1 cellular context compared by ENCODE assay signal in genomic region chr16:2251281-2252111, GRCh38.
A peak's percentile ranks its signal among the peaks of the same experiment; 100 is the strongest.
TF ChIP-seq lines count a peak whose summit lies in the region.

Gene ECI1 (minus strand): TSS chr16:2251587. CDS start chr16:2251566, 21 bp downstream.

TF ChIP-seq in K562, 482 proteins besides CTCF, POLR2A, EP300 and RAD21 (continued from another document and continues in another):
- TF ChIP-seq TSHZ1 (CRISPR knock-in tag; IDR thresholded peaks at IDR 0.05) (no peak), THAP7 (CRISPR knock-in tag; IDR thresholded peaks at IDR 0.05) (peak; percentile 47; the same call in 1 of the 2 replicates), FUS (optimal IDR thresholded peaks at IDR 0.05; ENCODE audit: low read depth, low read length) (peak; percentile 89), EWSR1 (IDR thresholded peaks at IDR 0.05; ENCODE audit: borderline replicate concordance, low read depth, partially characterized antibody) (no peak), SP1 (CRISPR knock-in tag; IDR thresholded peaks at IDR 0.05) (peak; percentile 96), ZNF639 (CRISPR knock-in tag; conservative IDR thresholded peaks at IDR 0.05 in 1 of 2, IDR thresholded peaks at IDR 0.05 in 1 of 2) (peak in 1 of 2 experiments; percentile 54; a peak in 1 of 4 replicates), SAFB2 (IDR thresholded peaks at IDR 0.05; ENCODE audit: borderline replicate concordance, low read depth, low read length, severe bottlenecking) (no peak), LEF1 (IDR thresholded peaks at IDR 0.05) (no peak), JUN (IDR thresholded peaks at IDR 0.05; ENCODE audit: borderline replicate concordance, low read depth, low read length) (peak; percentile 11; the same call in 1 of the 2 replicates), JUN (CRISPR knock-in tag; IDR thresholded peaks at IDR 0.05; ENCODE audit: borderline replicate concordance) (peak; percentile 40; the same call in 1 of the 2 replicates), ZNF512 (tag; IDR thresholded peaks at IDR 0.05) (no peak), TCF15 (CRISPR knock-in tag; IDR thresholded peaks at IDR 0.05) (no peak), DDX20 (tag; IDR thresholded peaks at IDR 0.05; ENCODE audit: low read depth) (no peak), NEUROD1 (IDR thresholded peaks at IDR 0.05; ENCODE audit: borderline replicate concordance, low read depth, low read length, partially characterized antibody) (no peak), ZNF282 (CRISPR knock-in tag; IDR thresholded peaks at IDR 0.05) (no peak), CHD4 (IDR thresholded peaks at IDR 0.05; ENCODE audit: insufficient read depth, insufficient replicate concordance, low read depth, low read length, poor library complexity, severe bottlenecking) (peak; percentile 29), BRF2 (IDR thresholded peaks at IDR 0.05; ENCODE audit: borderline replicate concordance, insufficient read depth, insufficient read length) (no peak), E2F4 (CRISPR knock-in tag; IDR thresholded peaks at IDR 0.05; ENCODE audit: low read depth) (0 out of 2 replicates have a peak, but pooled peaks have one; percentile 8), NFE2L1 (tag; IDR thresholded peaks at IDR 0.05; ENCODE audit: borderline replicate concordance, low read depth) (no peak), SMARCA4 (IDR thresholded peaks at IDR 0.05) (0 out of 2 replicates have a peak, but pooled peaks have one; percentile 27), THRB (CRISPR knock-in tag; conservative IDR thresholded peaks at IDR 0.05) (no peak), TRIM28 (IDR thresholded peaks at IDR 0.05) (no peak), SMARCA5 (IDR thresholded peaks at IDR 0.05) (no peak), ZNF280B (CRISPR knock-in tag; IDR thresholded peaks at IDR 0.05) (no peak), KAT7 (CRISPR knock-in tag; IDR thresholded peaks at IDR 0.05; ENCODE audit: borderline replicate concordance) (peak; percentile 26; the same call in 1 of the 2 replicates), NR3C1 (CRISPR knock-in tag; IDR thresholded peaks at IDR 0.05) (no peak), FOXA1 (IDR thresholded peaks at IDR 0.05; ENCODE audit: borderline replicate concordance) (no peak), RHOXF2B (CRISPR knock-in tag; conservative IDR thresholded peaks at IDR 0.05) (no peak), WHSC1 (IDR thresholded peaks at IDR 0.05; ENCODE audit: low read length) (no peak), PHF8 (IDR thresholded peaks at IDR 0.05; ENCODE audit: borderline replicate concordance, low read length) (peak; percentile 72; the same call in 1 of the 2 replicates), SMAD4 (CRISPR knock-in tag; conservative IDR thresholded peaks at IDR 0.05) (peak; percentile 44; the same call in 1 of the 2 replicates), MED1 (CRISPR knock-in tag; IDR thresholded peaks at IDR 0.05; ENCODE audit: borderline replicate concordance) (0 out of 2 replicates have a peak, but pooled peaks have one; percentile 79), ZKSCAN1 (IDR thresholded peaks at IDR 0.05; ENCODE audit: low read depth, low read length) (no peak; the same call in 1 of the 2 replicates), POU5F1 (IDR thresholded peaks at IDR 0.05; ENCODE audit: borderline replicate concordance, low read depth, low read length, partially characterized antibody) (peak; percentile 65), BRCA1 (IDR thresholded peaks at IDR 0.05) (no peak), BRCA1 (CRISPR knock-in tag; IDR thresholded peaks at IDR 0.05) (no peak), ZNF76 (CRISPR knock-in tag; IDR thresholded peaks at IDR 0.05; ENCODE audit: borderline replicate concordance) (no peak), RBM14 (IDR thresholded peaks at IDR 0.05; ENCODE audit: borderline replicate concordance, insufficient read depth, low read depth, low read length) (no peak), ZEB2 (IDR thresholded peaks at IDR 0.05) (peak; percentile 15; the same call in 1 of the 2 replicates), ATF7 (IDR thresholded peaks at IDR 0.05) (peak; percentile 80), SMC3 (conservative IDR thresholded peaks at IDR 0.05; ENCODE audit: insufficient read depth, low read depth, low read length) (peak; percentile 70), ZSCAN29 (IDR thresholded peaks at IDR 0.05) (no peak), ZNF324 (CRISPR knock-in tag; IDR thresholded peaks at IDR 0.05) (no peak), KLF6 (CRISPR knock-in tag; IDR thresholded peaks at IDR 0.05; ENCODE audit: borderline replicate concordance) (no peak), VEZF1 (CRISPR knock-in tag; IDR thresholded peaks at IDR 0.05) (peak; percentile 96), KDM4B (IDR thresholded peaks at IDR 0.05; ENCODE audit: borderline replicate concordance in 2 of 2, low read depth in 1 of 2) (peak in 1 of 2 experiments; percentile 66; a peak in 1 of 4 replicates), PML (IDR thresholded peaks at IDR 0.05; ENCODE audit: low read length) (peak; percentile 36), ELF4 (CRISPR knock-in tag; IDR thresholded peaks at IDR 0.05) (no peak), BDP1 (IDR thresholded peaks at IDR 0.05; ENCODE audit: insufficient read depth, insufficient read length) (no peak), TOE1 (IDR thresholded peaks at IDR 0.05; ENCODE audit: borderline replicate concordance) (peak; percentile 55; the same call in 1 of the 2 replicates), TOE1 (CRISPR knock-in tag; IDR thresholded peaks at IDR 0.05; ENCODE audit: borderline replicate concordance, low read depth) (no peak), ZNF23 (CRISPR knock-in tag; IDR thresholded peaks at IDR 0.05) (no peak), HDGF (IDR thresholded peaks at IDR 0.05) (peak; percentile 81; the same call in 1 of the 2 replicates), ZBTB9 (CRISPR knock-in tag; IDR thresholded peaks at IDR 0.05) (0 out of 2 replicates have a peak, but pooled peaks have one; percentile 14)
